Comparison of ENCODE assay signal across 25 cellular contexts in the genomic region with DNA sequence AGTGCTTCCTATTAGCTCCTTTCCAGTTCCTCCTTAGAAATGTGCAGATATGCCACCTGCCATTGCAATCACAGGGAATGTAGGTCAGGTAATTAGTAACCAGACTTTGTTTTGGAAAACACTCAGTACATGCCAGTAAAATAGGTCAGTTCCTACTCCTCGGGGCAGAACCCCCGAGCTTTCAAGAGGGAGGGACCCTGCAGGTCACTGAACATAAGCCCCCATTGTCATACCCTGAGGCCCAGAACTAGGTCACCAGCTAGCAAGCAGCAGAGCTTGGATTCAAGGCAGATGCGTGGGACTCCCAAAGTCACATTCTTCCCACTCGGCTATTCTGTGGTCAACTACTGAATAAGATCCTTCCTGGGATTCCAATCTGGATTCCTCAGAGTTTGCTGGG.
"Had no signal": no experiment of that assay in that cellular context is flagged by ENCODE, and none has a peak within 500 bp of the region (broad histone marks: within the 10 kb centered on the region; RNA-seq: fewer than 3 reads in every experiment).

No MANE protein-coding gene starts in this region.

- H3K4me1 ChIP-seq: neural progenitor cell, vagina had no signal

- H3K27me3 ChIP-seq: hepatocyte, neural progenitor cell, vagina had no signal

- DNase-seq: activated CD4-positive, alpha-beta T cell treated with anti-CD3 and anti-CD28 coated beads, Interleukin-2, amount 50 U/mL, for 4 hours; activated CD8-positive, alpha-beta memory T cell treated with anti-CD3 and anti-CD28 coated beads for 24 hours; activated CD8-positive, alpha-beta memory T cell treated with anti-CD3 and anti-CD28 coated beads, Interleukin-2, amount 50 U/mL, for 4 hours; activated naive CD4-positive, alpha-beta T cell treated with Interleukin-2 at 50 U/mL for 16 hours; activated naive CD8-positive, alpha-beta T cell treated with anti-CD3 and anti-CD28 coated beads, Interleukin-2, amount 10 ng/mL, durations not matched to agents 7 days and 5 days; activated T-cell treated with anti-CD3 and anti-CD28 coated beads, Interleukin-2, amount 50 U/mL, for 4 hours; amygdala; dermis blood vessel endothelial cell; effector CD8-positive, alpha-beta T cell; glutamatergic neuron; immature natural killer cell; left colon; naive B cell; right cardiac atrium; stimulated activated CD4-positive, alpha-beta T cell treated with anti-CD3 and anti-CD28 coated beads, Interleukin-2, amount 100 ng/mL, for 24 hours; T-helper 9 cell had no signal

- H3K9me3 Mint-ChIP-seq: activated naive CD8-positive, alpha-beta T cell treated with anti-CD3 and anti-CD28 coated beads, Interleukin-2, amount 10 ng/mL, durations not matched to agents 7 days and 5 days; activated T-cell treated with anti-CD3 and anti-CD28 coated beads, Interleukin-2, amount 50 U/mL, for 4 hours; activated T-helper 2 cell treated with anti-CD3 and anti-CD28 coated beads, Interferon-gamma antibody, Interleukin-2, Interleukin-4, amounts not matched to agents 10 μg/mL and 5 μg/mL and 100 μg/mL, durations not matched to agents 14 hours and 24 hours and 36 hours; neural progenitor cell; stimulated activated effector memory CD8-positive, alpha-beta T cell treated with anti-CD3 and anti-CD28 coated beads, Interleukin-12 subunit alpha, Interleukin-12 subunit beta, amount 100 ng/mL, for 72 hours had no signal

- H3K9ac ChIP-seq: neural progenitor cell had no signal

- H3K4me2 ChIP-seq: hepatocyte, neural progenitor cell had no signal

- H3K9me3 ChIP-seq: vagina had no signal

- ATAC-seq: activated T-cell treated with anti-CD3 and anti-CD28 coated beads, Interleukin-2, amount 50 U/mL, for 4 hours; left colon; right cardiac atrium; stimulated activated effector memory CD8-positive, alpha-beta T cell treated with anti-CD3 and anti-CD28 coated beads, Interleukin-12 subunit alpha, Interleukin-12 subunit beta, amount 100 ng/mL, for 72 hours had no signal

- H3K4me3 ChIP-seq: hepatocyte, lung, neural progenitor cell, skin epidermis, vagina had no signal

- H3K27ac ChIP-seq: hepatocyte, neural progenitor cell, skin epidermis, vagina had no signal

- H3K27ac Mint-ChIP-seq: activated naive CD8-positive, alpha-beta T cell treated with anti-CD3 and anti-CD28 coated beads, Interleukin-2, amount 10 ng/mL, durations not matched to agents 7 days and 5 days; activated T-helper 2 cell treated with anti-CD3 and anti-CD28 coated beads, Interferon-gamma antibody, Interleukin-2, Interleukin-4, amounts not matched to agents 10 μg/mL and 5 μg/mL and 100 μg/mL, durations not matched to agents 14 hours and 24 hours and 36 hours; immature natural killer cell; naive B cell; neural progenitor cell; progenitor cell of endocrine pancreas; stimulated activated effector memory CD8-positive, alpha-beta T cell treated with anti-CD3 and anti-CD28 coated beads, Interleukin-12 subunit alpha, Interleukin-12 subunit beta, amount 100 ng/mL, for 72 hours had no signal

- H3K79me2 ChIP-seq: hepatocyte had no signal

- H2AFZ ChIP-seq: hepatocyte, neural progenitor cell had no signal

- H3K4me1 Mint-ChIP-seq: activated naive CD8-positive, alpha-beta T cell treated with anti-CD3 and anti-CD28 coated beads, Interleukin-2, amount 10 ng/mL, durations not matched to agents 7 days and 5 days; immature natural killer cell; naive B cell; neural progenitor cell; stimulated activated effector memory CD8-positive, alpha-beta T cell treated with anti-CD3 and anti-CD28 coated beads, Interleukin-12 subunit alpha, Interleukin-12 subunit beta, amount 100 ng/mL, for 72 hours had no signal

- FAIRE-seq: frontal cortex had no signal

- H3K36me3 ChIP-seq: neural progenitor cell, vagina had no signal

- H3K36me3 Mint-ChIP-seq: activated naive CD8-positive, alpha-beta T cell treated with anti-CD3 and anti-CD28 coated beads, Interleukin-2, amount 10 ng/mL, durations not matched to agents 7 days and 5 days; immature natural killer cell; naive B cell; neural progenitor cell; stimulated activated effector memory CD8-positive, alpha-beta T cell treated with anti-CD3 and anti-CD28 coated beads, Interleukin-12 subunit alpha, Interleukin-12 subunit beta, amount 100 ng/mL, for 72 hours had no signal

- H3K4me3 Mint-ChIP-seq: activated naive CD8-positive, alpha-beta T cell treated with anti-CD3 and anti-CD28 coated beads, Interleukin-2, amount 10 ng/mL, durations not matched to agents 7 days and 5 days; activated T-cell treated with anti-CD3 and anti-CD28 coated beads, Interleukin-2, amount 50 U/mL, for 4 hours; immature natural killer cell; naive B cell; neural progenitor cell; stimulated activated effector memory CD8-positive, alpha-beta T cell treated with anti-CD3 and anti-CD28 coated beads, Interleukin-12 subunit alpha, Interleukin-12 subunit beta, amount 100 ng/mL, for 72 hours had no signal
